ENCODE assay signal across 2 cellular contexts in genomic region chr10:29324220-29324831, GRCh38.
TF ChIP-seq lines count a peak whose summit lies in the region.

No MANE protein-coding gene starts in this region.

TF ChIP-seq in IMR-90, 13 proteins besides CTCF, POLR2A, EP300 and RAD21 (continued from another document):
- TF ChIP-seq ELK1 (IDR thresholded peaks at IDR 0.05; ENCODE audit: borderline replicate concordance, low read depth, low read length) = no peak
- TF ChIP-seq CEBPB (IDR thresholded peaks at IDR 0.05; ENCODE audit: low read depth, low read length) = no peak
- TF ChIP-seq CHD1 (IDR thresholded peaks at IDR 0.05; ENCODE audit: low read depth, low read length) = no peak
- no peak for TF ChIP-seq BHLHE40 (IDR thresholded peaks at IDR 0.05; ENCODE audit: low read depth, low read length)
- TF ChIP-seq SMC3 (IDR thresholded peaks at IDR 0.05; ENCODE audit: low read depth, low read length) = no peak
- TF ChIP-seq MAFK (IDR thresholded peaks at IDR 0.05; ENCODE audit: low read depth, low read length) = no peak
- TF ChIP-seq NFE2L2 (IDR thresholded peaks at IDR 0.05; ENCODE audit: low read depth, low read length) = no peak

TF ChIP-seq in liver, 16 proteins besides CTCF, POLR2A, EP300 and RAD21 (continued from another document):
- peak; percentile 34 for TF ChIP-seq REST (IDR thresholded peaks at IDR 0.05)
- peak; percentile 53 for TF ChIP-seq MAX (IDR thresholded peaks at IDR 0.05)
- TF ChIP-seq GABPA (IDR thresholded peaks at IDR 0.05 in 1 of 2, conservative IDR thresholded peaks at IDR 0.05 in 1 of 2) = no peak
- no peak for TF ChIP-seq EGR1 (IDR thresholded peaks at IDR 0.05; ENCODE audit: low read depth in 2 of 2)
